14 cellular contexts compared by ENCODE assay signal in the genomic region with DNA sequence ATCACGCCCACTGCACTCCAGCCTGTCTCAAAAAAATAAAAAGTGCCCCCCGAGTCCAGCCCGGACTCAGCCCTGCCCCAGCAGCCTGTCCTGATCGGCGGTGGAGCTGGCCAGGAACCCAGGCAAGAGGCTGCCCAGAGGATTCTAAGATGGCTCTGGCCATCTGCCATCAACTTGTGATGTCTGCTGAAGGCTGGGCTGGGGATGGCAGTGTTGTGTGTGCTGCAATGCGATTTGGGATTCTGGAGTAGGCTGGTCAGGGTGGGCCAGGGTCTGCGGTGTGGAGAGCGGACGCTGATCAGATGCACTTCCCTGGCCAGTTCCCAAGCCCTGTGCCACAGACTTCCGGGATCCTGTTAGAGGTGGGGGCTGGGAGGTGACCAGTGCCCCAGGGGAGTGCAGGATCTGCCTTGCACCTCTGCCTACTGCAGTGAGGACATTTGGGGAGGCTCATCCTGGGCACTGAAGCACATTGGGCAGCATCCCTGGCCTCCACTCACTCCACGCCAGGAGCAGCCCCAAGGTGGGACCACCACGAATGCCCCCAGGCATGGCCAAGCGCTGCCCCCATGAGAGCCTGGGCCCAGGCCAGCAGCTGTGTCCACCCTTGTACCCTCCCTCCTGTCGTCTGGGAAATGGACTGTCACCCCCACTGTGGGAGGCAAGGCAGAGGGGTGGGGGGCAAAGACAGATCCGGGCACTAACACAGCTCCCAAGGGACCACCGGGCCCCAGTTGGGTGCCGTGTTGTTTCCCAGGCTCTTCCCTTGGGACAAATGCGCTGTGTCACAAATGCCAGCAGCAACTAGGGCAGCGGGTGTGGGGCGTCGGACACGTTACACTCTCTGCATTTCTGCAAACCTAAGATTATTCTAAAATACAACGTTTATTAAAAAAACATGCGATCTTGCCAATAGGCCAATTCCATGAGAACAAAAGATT. TPM values are rescaled to one million over a fixed set of nuclear protein-coding genes. Genes with fewer than 3 reads are reported as not detected.
DNase-seq lines count a peak whose midpoint lies in the region; ATAC-seq, FAIRE-seq and TF ChIP-seq lines count a peak whose summit lies in the region.
"Had no signal": no experiment of that assay in that cellular context is flagged by ENCODE, and none has a peak within 500 bp of the region (broad histone marks: within the 10 kb centered on the region; RNA-seq: fewer than 3 reads in every experiment).

No MANE protein-coding gene starts in this region.

- no TSS peak for BruUV-seq in PC-3 (replicated peaks; lab: Mats Ljungman, UMichigan)
- BruUV-seq in Calu3 (replicated peaks; lab: Mats Ljungman, UMichigan) = no TSS peak

- H3K27ac Mint-ChIP-seq in Calu3 (ENCODE audit: unreplicated experiment) = no peak overlapping the region
- H3K27ac Mint-ChIP-seq: activated CD4-positive, alpha-beta T cell treated with anti-CD3 and anti-CD28 coated beads, Interleukin-2, amount 10 ng/mL, durations not matched to agents 7 days and 5 days; activated T-helper 2 cell treated with anti-CD3 and anti-CD28 coated beads, Interferon-gamma antibody, Interleukin-2, Interleukin-4, amounts not matched to agents 10 μg/mL and 5 μg/mL and 100 μg/mL, durations not matched to agents 14 hours and 24 hours and 36 hours had no signal

- no peak for ATAC-seq in PC-3

- H3K27ac ChIP-seq in PC-3 (ENCODE audit: low read length) (no peak overlapping the region), kidney (ENCODE audit: low read depth in 2 of 2, low read length in 2 of 2) (peak overlapping the region in 1 of 2 donors; percentile 23)
- H3K27ac ChIP-seq: brain microvascular endothelial cell, PC-9 had no signal

- no peaks in the 10 kb centered on the region for H3K9me2 ChIP-seq in PC-3 (replicated peaks; ENCODE audit: low read length)

- intact Hi-C loops in PC-3 (cut with micrococcal nuclease) (no loop called here), kidney (cut with DNase I) (no loop called here), Calu3 (cut with micrococcal nuclease; ENCODE audit: unreplicated experiment) (no loop called here)

- H3K4me1 ChIP-seq in PC-3 (ENCODE audit: insufficient read depth, low read length) (peaks cover 16% of the 10 kb centered on the region; the same call in 1 of the 2 replicates), kidney (ENCODE audit: control insufficient read depth in 1 of 2, insufficient read depth in 1 of 2, low read depth in 1 of 2, low read length in 2 of 2) (peaks cover 4 to 22% of the 10 kb centered on the region in 2 donors)

- POLR2A ChIA-PET in PC-3 (lab: Charles Lee; ENCODE audit: unreplicated experiment) = no interaction called here

- H3K4me3 ChIP-seq in PC-3 (ENCODE audit: low read length) (no peak overlapping the region), kidney (ENCODE audit: low read length in 2 of 2) (no peak overlapping the region)
- H3K4me3 ChIP-seq: PC-9 had no signal

- DNase-seq in A172 (ENCODE audit: low spot score) (peak; percentile 29), PC-3 (peak; percentile 10), kidney (peak; percentile 48), GOT3 (lab: John Stamatoyannopoulos, UW) (no peak), NCI-H345 (lab: John Stamatoyannopoulos, UW) (no peak), Calu3 (no peak)
- DNase-seq: activated CD4-positive, alpha-beta T cell treated with anti-CD3 and anti-CD28 coated beads, Interleukin-2, amount 10 ng/mL, durations not matched to agents 7 days and 5 days; brain microvascular endothelial cell; HCEC 1CT; PC-9 had no signal

- no peaks in the 10 kb centered on the region for H3F3A ChIP-seq in PC-3 (ENCODE audit: low read length, unreplicated experiment)

- no peaks in the 10 kb centered on the region for H3K27me3 ChIP-seq in PC-3 (ENCODE audit: low read length)
- H3K27me3 ChIP-seq: brain microvascular endothelial cell had no signal

- H3K27me3 Mint-ChIP-seq in Calu3 (ENCODE audit: unreplicated experiment) = no peaks in the 10 kb centered on the region

- H3K36me3 Mint-ChIP-seq in Calu3 (ENCODE audit: insufficient read depth, unreplicated experiment) = peaks cover 23% of the 10 kb centered on the region

- no peaks in the 10 kb centered on the region for H4K20me1 ChIP-seq in PC-3 (ENCODE audit: low read length)

- H3K36me3 ChIP-seq in PC-3 (ENCODE audit: low read depth, low read length) = no peaks in the 10 kb centered on the region
- peaks cover 0 to 2% of the 10 kb centered on the region in 2 donors for H3K36me3 ChIP-seq in kidney (ENCODE audit: control insufficient read depth in 1 of 2, insufficient read depth in 2 of 2, low read length in 2 of 2)

- no peak for FAIRE-seq in kidney (lab: Jason Lieb, UNC)
- FAIRE-seq: endometrium had no signal

- H3K79me2 ChIP-seq in PC-3 (ENCODE audit: low read length) = no peaks in the 10 kb centered on the region
- H3K79me2 ChIP-seq: parathyroid adenoma had no signal

- H3K9ac ChIP-seq in PC-3 (ENCODE audit: low read length) (no peak overlapping the region), kidney (ENCODE audit: low read length in 2 of 2) (no peak overlapping the region)
- H3K9ac ChIP-seq: parathyroid adenoma had no signal

- TF ChIP-seq CTCF in PC-3 (conservative IDR thresholded peaks at IDR 0.05; ENCODE audit: low read depth, low read length) = no peak
- no peak for TF ChIP-seq CTCF in kidney (IDR thresholded peaks at IDR 0.05; ENCODE audit: borderline replicate concordance, extremely low read depth, insufficient read depth)
- no peak for TF ChIP-seq CTCF in Calu3 (IDR thresholded peaks at IDR 0.05; ENCODE audit: unreplicated experiment)

- CTCF ChIA-PET in PC-3 (lab: Charles Lee) (no interaction called here), Calu3 (lab: Charles Lee) (no interaction called here)

- H3K4me1 Mint-ChIP-seq in Calu3 (ENCODE audit: low read depth, unreplicated experiment) = peaks cover 11% of the 10 kb centered on the region

- H3K9me3 Mint-ChIP-seq in Calu3 (ENCODE audit: low read depth, unreplicated experiment) = no peaks in the 10 kb centered on the region
- H3K9me3 Mint-ChIP-seq: activated CD4-positive, alpha-beta T cell treated with anti-CD3 and anti-CD28 coated beads, Interleukin-2, amount 10 ng/mL, durations not matched to agents 7 days and 5 days; activated T-helper 2 cell treated with anti-CD3 and anti-CD28 coated beads, Interferon-gamma antibody, Interleukin-2, Interleukin-4, amounts not matched to agents 10 μg/mL and 5 μg/mL and 100 μg/mL, durations not matched to agents 14 hours and 24 hours and 36 hours; T-helper 1 cell treated with Interleukin-12 subunit alpha and Interleukin-12 subunit beta and Interleukin-4 antibody, amounts not matched to agents 30 μg/mL and 1 μg/mL, for 36 hours had no signal

- no peaks in the 10 kb centered on the region for H3K9me3 ChIP-seq in PC-3 (ENCODE audit: low read length)
- no peaks in the 10 kb centered on the region for H3K9me3 ChIP-seq in kidney (ENCODE audit: control insufficient read depth in 1 of 2, low read length in 2 of 2)

- no peak overlapping the region for H3K4me3 Mint-ChIP-seq in Calu3 (ENCODE audit: low read depth, unreplicated experiment)
- H3K4me3 Mint-ChIP-seq: activated CD4-positive, alpha-beta T cell treated with anti-CD3 and anti-CD28 coated beads, Interleukin-2, amount 10 ng/mL, durations not matched to agents 7 days and 5 days; T-helper 1 cell treated with Interleukin-12 subunit alpha and Interleukin-12 subunit beta and Interleukin-4 antibody, amounts not matched to agents 30 μg/mL and 1 μg/mL, for 36 hours had no signal

- H2AFZ ChIP-seq in PC-3 (ENCODE audit: low read length) = no peak overlapping the region
- H2AFZ ChIP-seq: parathyroid adenoma, PC-9 had no signal

- H3K4me2 ChIP-seq in PC-3 (ENCODE audit: low read length) = no peak overlapping the region
- H3K4me2 ChIP-seq: PC-9 had no signal

RNA-seq across cellular contexts. Expression of a gene that starts 3.4 kb away (rescaled TPM):
- total RNA-seq in A172 (2014; rRNA removed; shearing (Covaris generic)) = 3.4 and 7.4 TPM in 2 replicates
- total RNA-seq in PC-3 (2014; rRNA removed) (0.77 and 1.0 TPM in 2 replicates), kidney (6.7 TPM), Calu3 (2022) (0.20 and 0.24 TPM in 2 replicates)
- 8.8 TPM for polyA plus RNA-seq in kidney (ENCODE audit: insufficient read depth, low read depth, low replicate concordance)
- total RNA-seq: PC-9 had no signal

RNA-seq across cellular contexts. Expression of a gene that starts 16.5 kb away (rescaled TPM):
- total RNA-seq in A172 (2014; rRNA removed; shearing (Covaris generic)) = 23.0 and 34.6 TPM in 2 replicates
- 47.8 and 51.3 TPM in 2 replicates for total RNA-seq in PC-3 (2014; rRNA removed)
- total RNA-seq in kidney = 23.9 TPM
- 11.6 TPM for polyA plus RNA-seq in kidney (ENCODE audit: insufficient read depth, low read depth, low replicate concordance)
- 20.2 and 21.4 TPM in 2 replicates for total RNA-seq in Calu3 (2022)

RNA-seq across cellular contexts. Expression of a gene that starts 24.8 kb away (rescaled TPM):
- total RNA-seq in A172 (2014; rRNA removed; shearing (Covaris generic)) = 0.07 TPM in 1 of 2 replicates, not detected in the other
- 0.18 TPM in 1 of 2 replicates, not detected in the other for total RNA-seq in PC-3 (2014; rRNA removed)
- 2.1 TPM for total RNA-seq in kidney
- polyA plus RNA-seq in kidney (ENCODE audit: insufficient read depth, low read depth, low replicate concordance) = 2.1 TPM
- total RNA-seq in Calu3 (2022) = not detected in 2 replicates
- total RNA-seq: PC-9 had no signal

RNA-seq across cellular contexts. Expression of a gene that starts 37.3 kb away (rescaled TPM):
- total RNA-seq in A172 (2014; rRNA removed; shearing (Covaris generic)) = 224 and 260 TPM in 2 replicates
- total RNA-seq in PC-3 (2014; rRNA removed) (146 and 210 TPM in 2 replicates), kidney (69.7 TPM), Calu3 (2022) (58.1 and 58.4 TPM in 2 replicates)
- polyA plus RNA-seq in kidney (ENCODE audit: insufficient read depth, low read depth, low replicate concordance) = 82.6 TPM

RNA-seq across cellular contexts. Expression of a gene that starts 52.7 kb away (rescaled TPM):
- total RNA-seq in A172 (2014; rRNA removed; shearing (Covaris generic)) = 152 and 169 TPM in 2 replicates
- total RNA-seq in PC-3 (2014; rRNA removed) = 121 and 165 TPM in 2 replicates
- 124 TPM for total RNA-seq in kidney
- 113 TPM for polyA plus RNA-seq in kidney (ENCODE audit: insufficient read depth, low read depth, low replicate concordance)
- 95.2 and 105 TPM in 2 replicates for total RNA-seq in Calu3 (2022)

Comparison
In these comparisons a context has a peak if more than half of its experiments do, and no peak if none do; other contexts are left out.
1. DNase-seq: peak in A172 (single experiment), PC-3 (single experiment) and kidney (single experiment); none in GOT3 (single experiment), NCI-H345 (single experiment) and Calu3 (single experiment).